Comparison of ENCODE assay signal across 8 cellular contexts in the genomic region with DNA sequence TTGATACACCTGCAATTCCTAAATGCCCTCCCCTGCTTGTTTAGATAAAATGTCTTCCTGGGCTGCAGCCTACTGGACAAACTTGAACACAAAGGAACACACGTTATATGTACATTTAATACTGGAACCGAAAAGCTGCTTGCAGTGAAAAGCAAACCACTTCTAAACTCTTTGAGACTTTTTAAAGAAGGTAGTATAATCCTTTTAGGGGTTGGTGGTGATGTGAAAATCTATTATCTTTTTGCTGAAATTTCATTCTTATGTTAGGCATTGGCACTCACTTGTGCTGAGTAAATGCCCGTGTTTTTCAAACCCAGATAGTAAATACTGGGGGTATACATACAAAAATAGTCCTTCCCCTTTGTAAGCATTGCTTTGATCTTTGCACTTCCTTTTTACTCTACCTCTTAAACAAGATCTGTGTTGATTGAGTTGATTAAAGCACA. TPM values are rescaled to one million over a fixed set of nuclear protein-coding genes. Genes with fewer than 3 reads are reported as not detected.
A peak's percentile ranks its signal among the peaks of the same experiment; 100 is the strongest.
DNase-seq lines count a peak whose midpoint lies in the region; ATAC-seq, FAIRE-seq and TF ChIP-seq lines count a peak whose summit lies in the region.

No MANE protein-coding gene starts in this region.

- no peak overlapping the region for H3K27ac Mint-ChIP-seq in Caco-2 (ENCODE audit: unreplicated experiment)
- H3K27ac Mint-ChIP-seq in natural killer cell = peak overlapping the region; percentile 97

- no peaks in the 10 kb centered on the region for H3K9me3 ChIP-seq in Caco-2
- no peaks in the 10 kb centered on the region for H3K9me3 ChIP-seq in Karpas-422 (ENCODE audit: low read length)

- DNase-seq in Caco-2 = no peak
- no peak for DNase-seq in Karpas-422
- no peak for DNase-seq in astrocyte of the cerebellum (ENCODE audit: low read depth)
- DNase-seq in natural killer cell = no peak
- no peak for DNase-seq in KG1 (lab: John Stamatoyannopoulos, UW)
- DNase-seq in H54 (ENCODE audit: insufficient read length, low spot score) = no peak
- no peak for DNase-seq in urothelium cell line (ENCODE audit: low spot score)

- no peaks in the 10 kb centered on the region for H3K9me3 Mint-ChIP-seq in Caco-2 (ENCODE audit: unreplicated experiment)
- no peaks in the 10 kb centered on the region for H3K9me3 Mint-ChIP-seq in natural killer cell

- CTCF ChIA-PET in Caco-2 (lab: Charles Lee) = no interaction called here

- H3K27me3 Mint-ChIP-seq in Caco-2 (ENCODE audit: insufficient read depth, unreplicated experiment) (no peaks in the 10 kb centered on the region), natural killer cell (ENCODE audit: low read depth in 2 of 2) (no peaks in the 10 kb centered on the region)

- H3K36me3 Mint-ChIP-seq in Caco-2 (ENCODE audit: insufficient read depth, unreplicated experiment) (peaks cover 10% of the 10 kb centered on the region), natural killer cell (no peaks in the 10 kb centered on the region)

- H4K20me1 ChIP-seq in Karpas-422 (ENCODE audit: insufficient read depth, low read depth, low read length) = 0 out of 2 replicates have a peak, but pooled peaks cover 3% of the 10 kb centered on the region

- no peak overlapping the region for H2AFZ ChIP-seq in Karpas-422 (ENCODE audit: low read length)

- H3K9me2 ChIP-seq in Karpas-422 (replicated peaks; ENCODE audit: insufficient read depth, low read length) = no peaks in the 10 kb centered on the region

- peak overlapping the region; percentile 95 for H3K4me2 ChIP-seq in Karpas-422 (ENCODE audit: low read depth, low read length, poor library complexity, severe bottlenecking)

- H3K9ac ChIP-seq in Karpas-422 (ENCODE audit: low read length) = no peak overlapping the region

- peaks cover 14% of the 10 kb centered on the region for H3K4me1 Mint-ChIP-seq in Caco-2 (ENCODE audit: low read depth, unreplicated experiment)
- H3K4me1 Mint-ChIP-seq in natural killer cell = peaks cover 42 to 50% of the 10 kb centered on the region in 2 donors

- no TSS peak for BruUV-seq in Caco-2 (replicated peaks; lab: Mats Ljungman, UMichigan)

- H3K27ac ChIP-seq in Karpas-422 (ENCODE audit: low read length) = no peak overlapping the region

- no peak for TF ChIP-seq POLR2A in H54 (IDR thresholded peaks at IDR 0.05; ENCODE audit: low read depth, low read length)

- intact Hi-C loops in Caco-2 (cut with micrococcal nuclease; ENCODE audit: unreplicated experiment) = loop anchor here (5.0 to 10.0 kb wide), 2 partner anchors 64 to 159 kb away; partner anchors contain the start of gene SLC39A8
- intact Hi-C loops in natural killer cell (cut with micrococcal nuclease) = loop anchor here (1.0 to 5.0 kb wide), 3 partner anchors 11 to 156 kb away; partner anchors contain the start of gene SLC39A8

- H3K79me2 ChIP-seq in Karpas-422 (ENCODE audit: low read length) = no peaks in the 10 kb centered on the region

- POLR2A ChIA-PET in Caco-2 (lab: Charles Lee) = no interaction called here

- TF ChIP-seq CTCF in Caco-2 (IDR thresholded peaks at IDR 0.05; ENCODE audit: insufficient read depth in 1 of 2, low read depth in 1 of 2, low read length in 1 of 2, severe bottlenecking in 1 of 2, unreplicated experiment in 1 of 2) (no peak), astrocyte of the cerebellum (IDR thresholded peaks at IDR 0.05; ENCODE audit: low read depth, low read length, missing control alignments) (no peak), natural killer cell (IDR thresholded peaks at IDR 0.05) (no peak)

- in situ Hi-C loops in astrocyte of the cerebellum (cut with HindIII; ENCODE audit: low sequenced_read_pairs) = no loop called here

- H3K27me3 ChIP-seq in Caco-2 (replicated peaks; ENCODE audit: control insufficient read depth, insufficient read depth, low read length) (no peaks in the 10 kb centered on the region), Karpas-422 (ENCODE audit: low read length) (no peaks in the 10 kb centered on the region)

- no peak for FAIRE-seq in H54 (lab: Jason Lieb, UNC)
- no peak for FAIRE-seq in urothelium cell line (lab: Jason Lieb, UNC)

- ATAC-seq in natural killer cell (no peak), HG02973 (IDR thresholded peaks at IDR 0.05; ENCODE audit: unreplicated experiment) (no peak)

- H3K4me3 Mint-ChIP-seq in Caco-2 (ENCODE audit: unreplicated experiment) (peak overlapping the region; percentile 95), natural killer cell (peak overlapping the region; percentile 96)

- H3K4me3 ChIP-seq in Caco-2 (ENCODE audit: low read depth, low read length) = peak overlapping the region; percentile 18
- H3K4me3 ChIP-seq in Karpas-422 (ENCODE audit: low read length) = no peak overlapping the region
- peak overlapping the region; percentile 17 for H3K4me3 ChIP-seq in astrocyte of the cerebellum (ENCODE audit: low read depth, low read length)

- peaks cover 18% of the 10 kb centered on the region; the same call in 1 of the 2 replicates for H3K4me1 ChIP-seq in Caco-2
- peaks cover 30% of the 10 kb centered on the region for H3K4me1 ChIP-seq in Karpas-422 (ENCODE audit: low read length)

- H3K36me3 ChIP-seq in Caco-2 (ENCODE audit: control insufficient read depth, insufficient read depth, low read length) (no peaks in the 10 kb centered on the region), Karpas-422 (ENCODE audit: insufficient read depth, low read length) (no peaks in the 10 kb centered on the region)

RNA-seq across cellular contexts. Expression of gene NFKB1, which starts 2.2 kb away (rescaled TPM):
- total RNA-seq in Caco-2 (2022) = 33.0 and 39.8 TPM in 2 replicates
- 5.3 and 7.9 TPM in 2 replicates for total RNA-seq in Karpas-422 (2014; rRNA removed; shearing (Covaris generic); ENCODE audit: low replicate concordance)
- total RNA-seq in natural killer cell = 100 to 1,000 TPM; 144 to 235 (median 163) TPM
